Comparison of ENCODE assay signal across 9 cellular contexts in genomic region chr6:27890351-27891299, GRCh38. TPM values are rescaled to one million over a fixed set of nuclear protein-coding genes. Genes with fewer than 3 reads are reported as not detected.
A peak's percentile ranks its signal among the peaks of the same experiment; 100 is the strongest.
DNase-seq lines count a peak whose midpoint lies in the region; ATAC-seq, FAIRE-seq and TF ChIP-seq lines count a peak whose summit lies in the region.
"Had no signal": no experiment of that assay in that cellular context is flagged by ENCODE, and none has a peak within 500 bp of the region (broad histone marks: within the 10 kb centered on the region; RNA-seq: fewer than 3 reads in every experiment).

No MANE protein-coding gene starts in this region.

- intact Hi-C loops in GM12878 (cut with micrococcal nuclease; ENCODE audit: unreplicated experiment): loop anchor here (2.0 to 10.0 kb wide), 5 partner anchors 18 to 1693 kb away; partner anchors contain the start of gene ZNF184
- intact Hi-C loops in uterus (cut with DNase I; ENCODE audit: low total_unique reads): loop anchor here (10.0 kb wide), 1 partner anchor 116 kb away; no protein-coding TSS in a partner anchor

- BruUV-seq in GM12878 (replicated peaks; lab: Mats Ljungman, UMichigan): TSS peak; percentile 96

- no peaks in the 10 kb centered on the region for H3K9me3 ChIP-seq in HUES48 (ENCODE audit: control insufficient read depth, insufficient read depth, low read length)
- H3K9me3 ChIP-seq in GM12878 (replicated peaks; ENCODE audit: control insufficient read depth, insufficient read depth, low read length): no peaks in the 10 kb centered on the region
- no peaks in the 10 kb centered on the region for H3K9me3 ChIP-seq in uterus

- TF ChIP-seq RAD21 in GM12878 (IDR thresholded peaks at IDR 0.05; ENCODE audit: insufficient read depth, low read depth, low read length): no peak

- peaks cover 26% of the 10 kb centered on the region for H3K79me2 ChIP-seq in GM12878 (ENCODE audit: control insufficient read depth, insufficient read depth, low read length)

- DNase-seq in EH (ENCODE audit: low read depth) (peak; percentile 95), T-helper 2 cell (peak in 4 of 5 experiments; percentile 43 to 98 (median 78)), GM12878 (ENCODE audit: low read depth, low spot score) (peak; percentile 100), iPS-NIHi11 (ENCODE audit: low spot score) (peak; percentile 30), uterus (no peak)
- DNase-seq in stimulated activated CD4-positive, alpha-beta T cell treated with anti-CD3 and anti-CD28 coated beads, Interleukin-1b, Interleukin-23, amount 100 ng/mL, for 4 hours (ENCODE audit: low read depth in 2 of 2): peak; percentile 40 to 44

- POLR2A ChIA-PET in GM12878 (lab: Charles Lee): interaction anchor here (0.6 to 3.5 kb wide), 28 partner anchors 9 to 1848 kb away, joined by 3 to 65 read pairs (median 6); partner anchors contain the start of gene ZNF184

- H3K4me3 ChIP-seq in HUES48 (ENCODE audit: low read depth, low read length) (peak overlapping the region; percentile 86), GM12878 (peak overlapping the region; percentile 85), uterus (peak overlapping the region in 1 of 2 donors; percentile 3)

- H3K36me3 ChIP-seq in HUES48 (ENCODE audit: control insufficient read depth, insufficient read depth, low read length): no peaks in the 10 kb centered on the region
- no peaks in the 10 kb centered on the region for H3K36me3 ChIP-seq in GM12878 (ENCODE audit: control insufficient read depth in 2 of 2, insufficient read depth in 2 of 2, low read length in 1 of 2)
- H3K36me3 ChIP-seq in uterus: no peaks in the 10 kb centered on the region

- peaks cover 24% of the 10 kb centered on the region for H3K4me1 ChIP-seq in HUES48 (ENCODE audit: control insufficient read depth, insufficient read depth, low read length)
- no peaks in the 10 kb centered on the region; the same call in 1 of the 2 replicates for H3K4me1 ChIP-seq in GM12878 (ENCODE audit: control insufficient read depth, insufficient read depth, low read length)
- peaks cover 0 to 5% of the 10 kb centered on the region in 2 donors for H3K4me1 ChIP-seq in uterus

- WGBS in GM12878 (ENCODE audit: insufficient coverage, insufficient replicate concordance, low lambda C conversion rate, missing lambda C conversion rate): under 1% methylated on average over 48 of the region's 57 CpGs

- TF ChIP-seq EP300 in GM12878 (IDR thresholded peaks at IDR 0.05; ENCODE audit: borderline replicate concordance in 1 of 2, control insufficient read depth in 1 of 2, low read depth in 2 of 2, low read length in 2 of 2): peak in 1 of 2 experiments; percentile 35; a peak in 1 of 4 replicates

- no peaks in the 10 kb centered on the region for H4K20me1 ChIP-seq in GM12878 (ENCODE audit: control insufficient read depth, insufficient read depth)

- H3K9ac ChIP-seq in HUES48 (ENCODE audit: low read depth, low read length): peak overlapping the region; percentile 99
- peak overlapping the region; percentile 88 for H3K9ac ChIP-seq in GM12878 (ENCODE audit: control insufficient read depth, insufficient read depth, low read length)

- TF ChIP-seq POLR2A in GM12878 (IDR thresholded peaks at IDR 0.05; ENCODE audit: low read depth, low read length) (peak; percentile 93), uterus (IDR thresholded peaks at IDR 0.05) (peak in 1 of 2 donors; percentile 25)

- ATAC-seq in GM21528 (IDR thresholded peaks at IDR 0.05; ENCODE audit: low FRiP score, unreplicated experiment) (peak; percentile 53), GM12878 (peak; percentile 65)

- RAD21 ChIA-PET in GM12878 (lab: Charles Lee; ENCODE audit: unreplicated experiment): interaction anchor here (0.6 to 3.9 kb wide), 15 partner anchors 11 to 1858 kb away, joined by 3 to 48 read pairs (median 5); a partner anchor contains a TSS

- H3K4me2 ChIP-seq in GM12878 (ENCODE audit: control insufficient read depth, insufficient read depth): peak overlapping the region; percentile 89

- in situ Hi-C loops in GM12878 (cut with MboI): loop anchor here (5.0 to 10.0 kb wide), 5 partner anchors 53 to 1858 kb away; partner anchors contain the start of gene ZNF184

- H3K27ac ChIP-seq in HUES48 (ENCODE audit: low read depth, low read length) (peak overlapping the region; percentile 97), GM12878 (ENCODE audit: control insufficient read depth, insufficient read depth) (peak overlapping the region; percentile 90), uterus (no peak overlapping the region)

- no peak for TF ChIP-seq CTCF in GM12878 (IDR thresholded peaks at IDR 0.05 in 2 of 3, conservative IDR thresholded peaks at IDR 0.05 in 1 of 3; ENCODE audit: control insufficient read depth in 2 of 3, extremely low read depth in 1 of 3, insufficient read depth in 1 of 3, low read depth in 3 of 3, low read length in 3 of 3)
- no peak for TF ChIP-seq CTCF in uterus (IDR thresholded peaks at IDR 0.05)

- FAIRE-seq in GM12878 (lab: Jason Lieb, UNC): peak; percentile 80

- 0 out of 2 replicates have a peak overlapping the region, but pooled peaks have one; percentile 25 for H2AFZ ChIP-seq in GM12878 (ENCODE audit: control insufficient read depth, low read depth, low read length)

- no peaks in the 10 kb centered on the region for H3K27me3 ChIP-seq in HUES48 (ENCODE audit: control insufficient read depth, insufficient read depth, low read length)
- H3K27me3 ChIP-seq in GM12878 (replicated peaks in 1 of 2; ENCODE audit: control insufficient read depth in 2 of 2, insufficient read depth in 2 of 2, low read length in 1 of 2): no peaks in the 10 kb centered on the region
- H3K27me3 ChIP-seq in uterus: peaks cover 22 to 45% of the 10 kb centered on the region in 2 donors

- CTCF ChIA-PET in GM12878 (lab: Yijun Ruan, JAX): interaction anchor here (0.7 to 3.3 kb wide), 9 partner anchors 8 to 101 kb away, joined by 3 to 19 read pairs (median 3); a partner anchor contains a TSS

- SMC1A ChIA-PET in GM12878 (lab: Charles Lee; ENCODE audit: uncharacterized antibody, unreplicated experiment): interaction anchor here (0.9 to 2.8 kb wide), 12 partner anchors 17 to 745 kb away, joined by 3 to 17 read pairs (median 6); a partner anchor contains a TSS

TF ChIP-seq in GM12878, 131 proteins besides CTCF, POLR2A, EP300 and RAD21 (continues in another document):
- TF ChIP-seq PRDM15 (CRISPR knock-in tag; IDR thresholded peaks at IDR 0.05) (no peak), CBFB (IDR thresholded peaks at IDR 0.05; ENCODE audit: low read depth) (peak; percentile 89), STAT1 (conservative IDR thresholded peaks at IDR 0.05) (0 out of 2 replicates have a peak, but pooled peaks have one; percentile 15), JUNB (IDR thresholded peaks at IDR 0.05) (no peak), EZH2 (IDR thresholded peaks at IDR 0.05; ENCODE audit: borderline replicate concordance, control insufficient read depth, low read depth, low read length) (no peak), POU2F2 (IDR thresholded peaks at IDR 0.05; ENCODE audit: borderline replicate concordance, low read depth, low read length) (peak; percentile 98), IRF5 (IDR thresholded peaks at IDR 0.05; ENCODE audit: borderline replicate concordance) (no peak)

RNA-seq across cellular contexts. Expression of gene OR2B2, which starts 21.6 kb away (rescaled TPM):
- total RNA-seq in GM12878 (2013; cell fraction: nucleolus; rRNA removed): not detected in 2 replicates
- total RNA-seq in GM12878 (2014; rRNA removed) (not detected in 2 replicates), GM12878 (2014; rRNA removed; fragmentation: Illumina TruSeq; extraction: Trizol) (not detected in 2 replicates), GM12878 (2021) (not detected in 2 replicates), uterus (not detected)
- polyA plus RNA-seq in GM12878 (2011; ENCODE audit: low read depth): not detected
- polyA plus RNA-seq in GM12878 (2011; rRNA removed) (not detected in 2 replicates), GM12878 (2014; fragmentation: Illumina TruSeq; extraction: Trizol) (not detected in 2 replicates), GM12878 (2014; fragmentation: Nextera tagmentation; extraction: Ambion mirVana) (not detected), GM12878 (2014; rRNA removed) (not detected in 2 replicates), GM12878 (2016; fragmentation: Nextera tagmentation; extraction: Ambion mirVana) (not detected)
- not detected in 2 replicates for polyA plus RNA-seq in GM12878 (2011; cell fraction: cytosol; rRNA removed)
- polyA plus RNA-seq in GM12878 (2011; cell fraction: nucleus; rRNA removed): not detected in 2 replicates
- polyA plus RNA-seq in GM12878 (2012): not detected in 2 replicates
- not detected in 2 replicates for polyA minus RNA-seq in GM12878 (2011; rRNA and poly(A)+ RNA removed)
- polyA minus RNA-seq in GM12878 (2011; cell fraction: cytosol; rRNA and poly(A)+ RNA removed): not detected in 2 replicates
- polyA minus RNA-seq in GM12878 (2011; cell fraction: nucleus; rRNA and poly(A)+ RNA removed): not detected in 2 replicates
- total RNA-seq: mesothelial cell of epicardium had no signal

Comparison
In these comparisons a context has a peak if more than half of its experiments do, and no peak if none do; other contexts are left out.
1. DNase-seq: peak in EH (single experiment), T-helper 2 cell (4 of 5), GM12878 (single experiment), iPS-NIHi11 (single experiment) and stimulated activated CD4-positive, alpha-beta T cell treated with anti-CD3 and anti-CD28 coated beads, Interleukin-1b, Interleukin-23, amount 100 ng/mL, for 4 hours (2 of 2); none in uterus (0 of 2).
2. H3K27ac ChIP-seq: peak in HUES48 (single experiment) and GM12878 (single experiment); none in uterus (0 of 2).